In the genomic region with DNA sequence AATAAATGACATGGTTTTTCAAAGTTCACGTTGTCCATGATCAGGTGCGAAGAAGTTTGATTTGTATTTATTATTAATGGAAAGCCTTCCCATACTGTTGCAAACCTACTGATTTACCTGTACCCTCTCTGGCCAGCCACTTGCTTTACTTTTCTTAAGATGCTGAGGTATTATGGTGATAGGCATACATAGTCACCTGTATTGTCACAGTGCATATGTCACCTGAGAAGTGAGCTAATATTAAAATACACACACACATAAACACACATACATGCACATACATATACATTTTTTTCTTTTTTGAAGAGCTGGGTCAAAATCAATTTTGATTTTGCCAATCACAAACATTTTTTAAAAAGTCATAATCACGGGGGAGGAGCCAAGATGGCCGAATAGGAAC, we compare ENCODE assay signal across 16 cellular contexts.
DNase-seq lines count a peak whose midpoint lies in the region; ATAC-seq and TF ChIP-seq lines count a peak whose summit lies in the region.
"Had no signal": no experiment of that assay in that cellular context is flagged by ENCODE, and none has a peak within 500 bp of the region (broad histone marks: within the 10 kb centered on the region; RNA-seq: fewer than 3 reads in every experiment).

No MANE protein-coding gene starts in this region.

- no peak overlapping the region for H2BK5ac ChIP-seq in H9 (ENCODE audit: insufficient read length, low read length)

- no peak overlapping the region for H4K91ac ChIP-seq in H9 (ENCODE audit: insufficient read length, low read depth, low read length)

- H3K27me3 ChIP-seq in CD4-positive, alpha-beta T cell (ENCODE audit: control insufficient read depth, insufficient read depth, low read length): no peaks in the 10 kb centered on the region
- H3K27me3 ChIP-seq in H9 (ENCODE audit: insufficient read depth, low read length): no peaks in the 10 kb centered on the region
- H3K27me3 ChIP-seq: right atrium auricular region had no signal

- CTCF ChIA-PET in CD4-positive, alpha-beta T cell (lab: Charles Lee): no interaction called here

- no peaks in the 10 kb centered on the region for H3K9me3 ChIP-seq in CD4-positive, alpha-beta T cell (ENCODE audit: control insufficient read depth, low read length)
- H3K9me3 ChIP-seq in H9 (ENCODE audit: control insufficient read depth, low read depth, low read length): no peaks in the 10 kb centered on the region
- H3K9me3 ChIP-seq: right atrium auricular region had no signal

- no peak overlapping the region for H3K23ac ChIP-seq in H9 (ENCODE audit: insufficient read length, low read depth, low read length)

- H2AK5ac ChIP-seq in H9 (ENCODE audit: insufficient read length, low read length): no peak overlapping the region

- no peak for DNase-seq in CD4-positive, alpha-beta T cell
- DNase-seq in H9 (no peak), memory B cell (ENCODE audit: low spot score in 2 of 2) (no peak), NCI-H1092 (lab: John Stamatoyannopoulos, UW) (no peak), RPMI8226 (no peak)
- DNase-seq in activated naive CD8-positive, alpha-beta T cell treated with anti-CD3 and anti-CD28 coated beads, Interleukin-2, amount 10 ng/mL, durations not matched to agents 7 days and 5 days: no peak
- DNase-seq: activated CD4-positive, CD25-positive, alpha-beta regulatory T cell; activated effector memory CD4-positive, alpha-beta T cell treated with Interleukin-2 at 50 U/mL for 16 hours; AML-193; aorta; left ventricle myocardium superior; NCI-H1436; NCI-H524 treated with DMSO at 0.1 percent for 48 hours; occipital lobe had no signal

- no peak overlapping the region for H3T11ph ChIP-seq in H9 (ENCODE audit: low read length)

- H3K9me3 Mint-ChIP-seq in CD4-positive, alpha-beta T cell: no peaks in the 10 kb centered on the region
- H3K9me3 Mint-ChIP-seq in H9 (peaks cover 6 to 8% of the 10 kb centered on the region in 2 experiments), memory B cell (peaks cover 1% of the 10 kb centered on the region)
- H3K9me3 Mint-ChIP-seq in activated naive CD8-positive, alpha-beta T cell treated with anti-CD3 and anti-CD28 coated beads, Interleukin-2, amount 10 ng/mL, durations not matched to agents 7 days and 5 days: no peaks in the 10 kb centered on the region

- no peak overlapping the region for H2AFZ ChIP-seq in H9 (ENCODE audit: low read length)

- no CpG with 5 or more reads among the region's 4 CpGs for WGBS in H9 (ENCODE audit: extremely low coverage, insufficient read length, low lambda C conversion rate)

- no peak overlapping the region for H3K4me2 ChIP-seq in H9 (ENCODE audit: insufficient read depth, insufficient read length, low read length)

- intact Hi-C loops in CD4-positive, alpha-beta T cell (cut with DNase I, micrococcal nuclease): no loop called here

- H3K4me1 ChIP-seq in H9 (ENCODE audit: insufficient read depth, low read length): no peaks in the 10 kb centered on the region
- H3K4me1 ChIP-seq: right atrium auricular region had no signal

- H3K79me2 ChIP-seq in H9 (ENCODE audit: insufficient read depth, low read length): no peaks in the 10 kb centered on the region

- no peak for ATAC-seq in CD4-positive, alpha-beta T cell (ENCODE audit: poor library complexity)
- ATAC-seq in activated naive CD8-positive, alpha-beta T cell treated with anti-CD3 and anti-CD28 coated beads, Interleukin-2, amount 10 ng/mL, durations not matched to agents 7 days and 5 days (ENCODE audit: low read depth): no peak
- ATAC-seq in memory B cell (ENCODE audit: low read depth) (no peak), GM18511 (IDR thresholded peaks at IDR 0.05; ENCODE audit: unreplicated experiment) (no peak)
- ATAC-seq: left ventricle myocardium superior had no signal

- H4K5ac ChIP-seq in H9 (ENCODE audit: insufficient read length, low read depth, low read length): no peak overlapping the region

- H2BK15ac ChIP-seq in H9 (ENCODE audit: low read depth, low read length): no peak overlapping the region

- H2BK12ac ChIP-seq in H9 (ENCODE audit: insufficient read length, low read depth, low read length): no peak overlapping the region

- H3K56ac ChIP-seq in H9 (ENCODE audit: insufficient read length, low read depth, low read length): no peak overlapping the region

- H3K14ac ChIP-seq in H9 (ENCODE audit: insufficient read depth, low read length): no peak overlapping the region

- H4K8ac ChIP-seq in H9 (replicated peaks; ENCODE audit: insufficient read length, low read depth, low read length): no peak overlapping the region

- POLR2A ChIA-PET in CD4-positive, alpha-beta T cell (lab: Charles Lee): no interaction called here
- POLR2A ChIA-PET in activated naive CD8-positive, alpha-beta T cell treated with anti-CD3 and anti-CD28 coated beads, Interleukin-2, amount 10 ng/mL, durations not matched to agents 7 days and 5 days (lab: Charles Lee): interaction anchor here (1.2 kb wide), 1 partner anchor 11 kb away, joined by 3 read pairs; no protein-coding TSS in a partner anchor

- H3K27me3 Mint-ChIP-seq in CD4-positive, alpha-beta T cell: no peaks in the 10 kb centered on the region
- H3K27me3 Mint-ChIP-seq in H9 (ENCODE audit: low read depth) (peaks cover 2% of the 10 kb centered on the region; the same call in 1 of the 2 replicates), memory B cell (no peaks in the 10 kb centered on the region)
- no peaks in the 10 kb centered on the region for H3K27me3 Mint-ChIP-seq in activated naive CD8-positive, alpha-beta T cell treated with anti-CD3 and anti-CD28 coated beads, Interleukin-2, amount 10 ng/mL, durations not matched to agents 7 days and 5 days

- H3K36me3 Mint-ChIP-seq in CD4-positive, alpha-beta T cell (ENCODE audit: low read depth): peaks cover 23% of the 10 kb centered on the region
- H3K36me3 Mint-ChIP-seq in H9 (ENCODE audit: insufficient read depth in 1 of 3, low read depth in 3 of 3): peaks cover 0 to 9% (median 5%) of the 10 kb centered on the region in 3 experiments; a peak in 2 of 7 replicates
- H3K36me3 Mint-ChIP-seq in activated naive CD8-positive, alpha-beta T cell treated with anti-CD3 and anti-CD28 coated beads, Interleukin-2, amount 10 ng/mL, durations not matched to agents 7 days and 5 days: peaks cover 12% of the 10 kb centered on the region
- peaks cover 9% of the 10 kb centered on the region for H3K36me3 Mint-ChIP-seq in memory B cell

- H2BK120ac ChIP-seq in H9 (ENCODE audit: low read depth, low read length, poor library complexity, severe bottlenecking): no peak overlapping the region

- no peaks in the 10 kb centered on the region for H3K23me2 ChIP-seq in H9 (ENCODE audit: insufficient read length, low read depth, low read length, poor library complexity, severe bottlenecking)

- H3K27ac ChIP-seq in CD4-positive, alpha-beta T cell (ENCODE audit: low read depth, low read length): no peak overlapping the region
- no peak overlapping the region for H3K27ac ChIP-seq in H9 (ENCODE audit: insufficient read length, low read depth, low read length)
- H3K27ac ChIP-seq: right atrium auricular region had no signal

- no peaks in the 10 kb centered on the region for H3K4me1 Mint-ChIP-seq in CD4-positive, alpha-beta T cell (ENCODE audit: low read depth)
- H3K4me1 Mint-ChIP-seq in H9: 0 out of 4 replicates have a peak, but pooled peaks cover 0 to 3% of the 10 kb centered on the region in 2 experiments
- H3K4me1 Mint-ChIP-seq in activated naive CD8-positive, alpha-beta T cell treated with anti-CD3 and anti-CD28 coated beads, Interleukin-2, amount 10 ng/mL, durations not matched to agents 7 days and 5 days: no peaks in the 10 kb centered on the region
- no peaks in the 10 kb centered on the region for H3K4me1 Mint-ChIP-seq in memory B cell

- no peak overlapping the region for H3K4ac ChIP-seq in H9 (ENCODE audit: low read depth, low read length)

- H2BK20ac ChIP-seq in H9 (ENCODE audit: low read depth, low read length, poor library complexity, severe bottlenecking): no peak overlapping the region

- peak overlapping the region; percentile 57 for H3K4me3 Mint-ChIP-seq in CD4-positive, alpha-beta T cell
- H3K4me3 Mint-ChIP-seq in H9: peak overlapping the region; percentile 74 to 84
- peak overlapping the region; percentile 35 for H3K4me3 Mint-ChIP-seq in activated naive CD8-positive, alpha-beta T cell treated with anti-CD3 and anti-CD28 coated beads, Interleukin-2, amount 10 ng/mL, durations not matched to agents 7 days and 5 days
- peak overlapping the region; percentile 56 for H3K4me3 Mint-ChIP-seq in memory B cell

- no peaks in the 10 kb centered on the region for H3K79me1 ChIP-seq in H9 (ENCODE audit: insufficient read depth, low read depth, low read length, poor library complexity, severe bottlenecking)

- no peak for TF ChIP-seq CTCF in CD4-positive, alpha-beta T cell (IDR thresholded peaks at IDR 0.05)
- TF ChIP-seq CTCF in H9 (conservative IDR thresholded peaks at IDR 0.05): no peak

- no peaks in the 10 kb centered on the region for H4K20me1 ChIP-seq in H9 (ENCODE audit: control insufficient read depth, insufficient read depth, insufficient read length)

- H3K9ac ChIP-seq in H9 (ENCODE audit: extremely low read depth, insufficient read length, low read length): no peak overlapping the region

- peak overlapping the region; percentile 31 for H3K27ac Mint-ChIP-seq in CD4-positive, alpha-beta T cell
- peak overlapping the region in 1 of 3 experiments; percentile 95; a peak in 3 of 7 replicates for H3K27ac Mint-ChIP-seq in H9
- no peak overlapping the region for H3K27ac Mint-ChIP-seq in activated naive CD8-positive, alpha-beta T cell treated with anti-CD3 and anti-CD28 coated beads, Interleukin-2, amount 10 ng/mL, durations not matched to agents 7 days and 5 days
- peak overlapping the region; percentile 49 for H3K27ac Mint-ChIP-seq in memory B cell

- no peak overlapping the region for H3K18ac ChIP-seq in H9 (ENCODE audit: insufficient read length, low read depth, low read length)
